In genomic region chr7:34070486-34071323, GRCh38 we compare ENCODE assay signal across 22 cellular contexts.
DNase-seq lines count a peak whose midpoint lies in the region; ATAC-seq and TF ChIP-seq lines count a peak whose summit lies in the region.
"Had no signal": no experiment of that assay in that cellular context is flagged by ENCODE, and none has a peak within 500 bp of the region (broad histone marks: within the 10 kb centered on the region; RNA-seq: fewer than 3 reads in every experiment).

No MANE protein-coding gene starts in this region.

- no peak overlapping the region for H3K4ac ChIP-seq in mesenchymal stem cell (ENCODE audit: low read depth in 1 of 2, low read length in 2 of 2)

- no peak overlapping the region for H4K91ac ChIP-seq in mesenchymal stem cell (ENCODE audit: low read length)

- no peaks in the 10 kb centered on the region for H3K36me3 ChIP-seq in ACC112 (ENCODE audit: insufficient read depth, low read length)
- H3K36me3 ChIP-seq in mesenchymal stem cell (ENCODE audit: control insufficient read depth in 1 of 2, insufficient read depth in 2 of 2, low read depth in 1 of 2, low read length in 2 of 2), result peaks cover 0 to 55% of the 10 kb centered on the region in 2 experiments

- no peaks in the 10 kb centered on the region for H3K79me2 ChIP-seq in ACC112 (ENCODE audit: control insufficient read depth, insufficient read depth, low read length, unreplicated experiment)

- no peak overlapping the region for H2AK5ac ChIP-seq in mesenchymal stem cell (ENCODE audit: low read length, severe bottlenecking)

- no peak overlapping the region for H3K23ac ChIP-seq in mesenchymal stem cell (ENCODE audit: low read length in 2 of 2)

- peaks cover 21% of the 10 kb centered on the region for H3K36me3 Mint-ChIP-seq in HFFc6 (ENCODE audit: low read depth)
- H3K36me3 Mint-ChIP-seq: activated naive CD8-positive, alpha-beta T cell; immature natural killer cell; natural killer cell had no signal

- DNase-seq in HFFc6 (peak; percentile 63), brain pericyte (ENCODE audit: low read depth, low spot score) (peak; percentile 78), mesenchymal stem cell (peak; percentile 87), dorsolateral prefrontal cortex (no peak), NK-92 (lab: John Stamatoyannopoulos, UW; ENCODE audit: unreplicated experiment) (no peak), COLO668 (lab: John Stamatoyannopoulos, UW; ENCODE audit: unreplicated experiment) (no peak)
- DNase-seq: activated T-cell treated with anti-CD3 and anti-CD28 coated beads, Interleukin-2, amount 50 U/mL, for 4 hours; cerebellar nuclear complex; COR-L47; immature natural killer cell; mammary epithelial cell; natural killer cell; NCI-H2081; NCI-H69; psoas muscle; stimulated activated CD4-positive, alpha-beta T cell treated with anti-CD3 and anti-CD28 coated beads, Interleukin-15, amount 100 ng/mL, for 24 hours; SW 1271 had no signal

- no peaks in the 10 kb centered on the region for H3K9me3 Mint-ChIP-seq in HFFc6
- H3K9me3 Mint-ChIP-seq: activated T-cell treated with anti-CD3 and anti-CD28 coated beads, Interleukin-2, amount 50 U/mL, for 4 hours; stimulated activated naive CD8-positive, alpha-beta T cell treated with anti-CD3 and anti-CD28 coated beads, Interleukin-15, Interleukin-2, amounts not matched to agents 100 ng/mL and 50 ng/mL, for 24 hours had no signal

- no peak overlapping the region for H2BK5ac ChIP-seq in mesenchymal stem cell (ENCODE audit: low read depth, low read length, poor library complexity, severe bottlenecking)

- no peak overlapping the region for H4K8ac ChIP-seq in mesenchymal stem cell (ENCODE audit: low read length)

- no peaks in the 10 kb centered on the region for H3K79me1 ChIP-seq in mesenchymal stem cell (replicated peaks; ENCODE audit: low read length, poor library complexity, severe bottlenecking)

- H3K4me3 ChIP-seq in ACC112 (ENCODE audit: low read depth, low read length) (peak overlapping the region; percentile 53), mesenchymal stem cell (ENCODE audit: insufficient read depth in 1 of 2, low read depth in 1 of 2, low read length in 2 of 2) (no peak overlapping the region), dorsolateral prefrontal cortex (no peak overlapping the region)
- H3K4me3 ChIP-seq: psoas muscle had no signal

- H3K27ac Mint-ChIP-seq in HFFc6, result peak overlapping the region; percentile 54
- H3K27ac Mint-ChIP-seq: activated naive CD8-positive, alpha-beta T cell; immature natural killer cell; natural killer cell; stimulated activated naive CD8-positive, alpha-beta T cell treated with anti-CD3 and anti-CD28 coated beads, Interleukin-15, Interleukin-2, amounts not matched to agents 100 ng/mL and 50 ng/mL, for 24 hours had no signal

- H3K4me2 ChIP-seq in mesenchymal stem cell (ENCODE audit: low read length, poor library complexity, severe bottlenecking), result no peak overlapping the region

- WGBS in mesenchymal stem cell, result 1% methylated on average over 4 of the region's 5 CpGs

- no peak overlapping the region for H3K18ac ChIP-seq in mesenchymal stem cell (ENCODE audit: low read depth in 1 of 2, low read length in 2 of 2)

- no peak overlapping the region for H3K14ac ChIP-seq in mesenchymal stem cell (ENCODE audit: low read length in 2 of 2)

- peak overlapping the region; percentile 37 for H3K9ac ChIP-seq in mesenchymal stem cell (ENCODE audit: low read length)

- H2BK15ac ChIP-seq in mesenchymal stem cell (ENCODE audit: low read depth, poor library complexity, severe bottlenecking), result no peak overlapping the region

- H3K27ac ChIP-seq in ACC112 (ENCODE audit: low read depth, low read length) (peak overlapping the region; percentile 98), mesenchymal stem cell (ENCODE audit: low read length, poor library complexity, severe bottlenecking) (no peak overlapping the region), dorsolateral prefrontal cortex (no peak overlapping the region)
- H3K27ac ChIP-seq: psoas muscle had no signal

- peaks cover 1% of the 10 kb centered on the region; the same call in 1 of the 2 replicates for H3K27me3 Mint-ChIP-seq in HFFc6 (ENCODE audit: insufficient read depth)

- no peak overlapping the region for H2BK120ac ChIP-seq in mesenchymal stem cell (ENCODE audit: low read depth, low read length)

- intact Hi-C loops in dorsolateral prefrontal cortex (cut with DNase I), result no loop called here

- H3K4me1 ChIP-seq in ACC112 (ENCODE audit: control insufficient read depth, insufficient read depth, low read length, unreplicated experiment) (peaks cover 49% of the 10 kb centered on the region), mesenchymal stem cell (ENCODE audit: control insufficient read depth, insufficient read depth, low read depth, low read length) (peaks cover 5% of the 10 kb centered on the region)
- H3K4me1 ChIP-seq: psoas muscle had no signal

- peaks cover 68% of the 10 kb centered on the region for H3K4me1 Mint-ChIP-seq in HFFc6 (ENCODE audit: low read depth)
- H3K4me1 Mint-ChIP-seq: immature natural killer cell, natural killer cell had no signal

- no peak for TF ChIP-seq CTCF in HFFc6 (IDR thresholded peaks at IDR 0.05)
- no peak for TF ChIP-seq CTCF in dorsolateral prefrontal cortex (IDR thresholded peaks at IDR 0.05 in 54 of 56, conservative IDR thresholded peaks at IDR 0.05 in 2 of 56; ENCODE audit: low read depth in 1 of 56, partially characterized antibody in 56 of 56)

- no peak for ATAC-seq in GM21737 (IDR thresholded peaks at IDR 0.05; ENCODE audit: unreplicated experiment)
- ATAC-seq: activated T-cell treated with anti-CD3 and anti-CD28 coated beads, Interleukin-2, amount 50 U/mL, for 4 hours; HepG2; natural killer cell; psoas muscle had no signal

- H2AFZ ChIP-seq in ACC112 (ENCODE audit: low read length, unreplicated experiment) (peak overlapping the region; percentile 46), mesenchymal stem cell (ENCODE audit: low read depth, low read length) (no peak overlapping the region)

- no peaks in the 10 kb centered on the region for H3K27me3 ChIP-seq in ACC112 (ENCODE audit: insufficient read depth, low read length)
- no peaks in the 10 kb centered on the region for H3K27me3 ChIP-seq in mesenchymal stem cell (ENCODE audit: control insufficient read depth in 1 of 2, insufficient read depth in 1 of 2, low read length in 2 of 2)
- no peaks in the 10 kb centered on the region for H3K27me3 ChIP-seq in dorsolateral prefrontal cortex

- H3K4me3 Mint-ChIP-seq in HFFc6, result peak overlapping the region; percentile 53
- H3K4me3 Mint-ChIP-seq: activated naive CD8-positive, alpha-beta T cell; activated T-cell treated with anti-CD3 and anti-CD28 coated beads, Interleukin-2, amount 50 U/mL, for 4 hours; immature natural killer cell; natural killer cell; stimulated activated naive CD8-positive, alpha-beta T cell treated with anti-CD3 and anti-CD28 coated beads, Interleukin-15, Interleukin-2, amounts not matched to agents 100 ng/mL and 50 ng/mL, for 24 hours had no signal

- no peak overlapping the region for H2BK12ac ChIP-seq in mesenchymal stem cell (ENCODE audit: low read length in 2 of 2)

- no peaks in the 10 kb centered on the region for H3K9me3 ChIP-seq in mesenchymal stem cell (ENCODE audit: control insufficient read depth, low read length)
- H3K9me3 ChIP-seq: psoas muscle had no signal

Comparison
In these comparisons a context has a peak if more than half of its experiments do, and no peak if none do; other contexts are left out.
1. DNase-seq: peak in HFFc6 (single experiment), brain pericyte (single experiment) and mesenchymal stem cell (single experiment); none in dorsolateral prefrontal cortex (0 of 10), NK-92 (single experiment) and COLO668 (single experiment).